In genomic region chr1:50023292-50024159, GRCh38 we compare ENCODE assay signal across 8 cellular contexts. TPM values are rescaled to one million over a fixed set of nuclear protein-coding genes. Genes with fewer than 3 reads are reported as not detected.
A peak's percentile ranks its signal among the peaks of the same experiment; 100 is the strongest.
DNase-seq lines count a peak whose midpoint lies in the region; ATAC-seq and TF ChIP-seq lines count a peak whose summit lies in the region.

Gene AGBL4 (minus strand): TSS chr1:50023954.

- CTCF ChIA-PET in CD4-positive, alpha-beta T cell (lab: Charles Lee): no interaction called here

- no peaks in the 10 kb centered on the region for H3K36me3 ChIP-seq in brain microvascular endothelial cell (replicated peaks)
- H3K36me3 ChIP-seq in skeletal muscle satellite cell (ENCODE audit: insufficient read depth, low read length): no peaks in the 10 kb centered on the region

- H3K27ac Mint-ChIP-seq in CD4-positive, alpha-beta T cell: no peak within 1 kb of the TSS

- peaks cover 4% of the 10 kb centered on the region for H3K4me1 Mint-ChIP-seq in CD4-positive, alpha-beta T cell (ENCODE audit: low read depth)

- DNase-seq in NCI-H2171 (lab: John Stamatoyannopoulos, UW) (peak; percentile 59), brain microvascular endothelial cell (no peak), iPS-NIHi7 (ENCODE audit: extremely low spot score) (peak; percentile 81), epidermal melanocyte (ENCODE audit: insufficient read length, low spot score) (no peak)
- DNase-seq in CD4-positive, alpha-beta T cell: no peak

- H3K4me3 ChIP-seq in brain microvascular endothelial cell (ENCODE audit: low read depth, low read length) (peak within 1 kb of the TSS; percentile 48), skeletal muscle satellite cell (ENCODE audit: low read length) (peak within 1 kb of the TSS; percentile 66)

- POLR2A ChIA-PET in CD4-positive, alpha-beta T cell (lab: Charles Lee): no interaction called here

- no peaks in the 10 kb centered on the region for H3K27me3 ChIP-seq in brain microvascular endothelial cell (replicated peaks)
- H3K27me3 ChIP-seq in skeletal muscle satellite cell (ENCODE audit: control insufficient read depth, insufficient read depth, low read length): no peaks in the 10 kb centered on the region
- H3K27me3 ChIP-seq in CD4-positive, alpha-beta T cell (ENCODE audit: control insufficient read depth, insufficient read depth, low read length): peaks cover 10% of the 10 kb centered on the region

- H3K36me3 Mint-ChIP-seq in CD4-positive, alpha-beta T cell (ENCODE audit: low read depth): no peaks in the 10 kb centered on the region

- no peak within 1 kb of the TSS for H3K27ac ChIP-seq in brain microvascular endothelial cell
- no peak within 1 kb of the TSS for H3K27ac ChIP-seq in CD4-positive, alpha-beta T cell (ENCODE audit: low read depth, low read length)

- no peak for TF ChIP-seq CTCF in brain microvascular endothelial cell (IDR thresholded peaks at IDR 0.05; ENCODE audit: low read depth, low read length, missing control alignments)
- TF ChIP-seq CTCF in CD4-positive, alpha-beta T cell (IDR thresholded peaks at IDR 0.05): no peak

- H3K27me3 Mint-ChIP-seq in CD4-positive, alpha-beta T cell: peaks cover 21% of the 10 kb centered on the region

- H3K4me1 ChIP-seq in skeletal muscle satellite cell (ENCODE audit: control insufficient read depth, insufficient read depth, low read length): no peaks in the 10 kb centered on the region

- peak within 1 kb of the TSS; percentile 79 for H3K4me2 ChIP-seq in skeletal muscle satellite cell (ENCODE audit: low read length)

- intact Hi-C loops in CD4-positive, alpha-beta T cell (cut with DNase I, micrococcal nuclease): no loop called here

- in situ Hi-C loops in brain microvascular endothelial cell (cut with HindIII; ENCODE audit: low pct_ligation_motif_present, low sequenced_read_pairs): no loop called here

- no peaks in the 10 kb centered on the region for H3K9me3 ChIP-seq in skeletal muscle satellite cell (replicated peaks; ENCODE audit: low read length)
- H3K9me3 ChIP-seq in CD4-positive, alpha-beta T cell (ENCODE audit: control insufficient read depth, low read length): no peaks in the 10 kb centered on the region

- peak within 1 kb of the TSS; percentile 30 for H3K9ac ChIP-seq in skeletal muscle satellite cell (ENCODE audit: low read depth, low read length)

- peak; percentile 69 for ATAC-seq in GM19438 (IDR thresholded peaks at IDR 0.05; ENCODE audit: low read depth, unreplicated experiment)
- ATAC-seq in HG03439 (IDR thresholded peaks at IDR 0.05; ENCODE audit: unreplicated experiment): no peak
- ATAC-seq in CD4-positive, alpha-beta T cell (ENCODE audit: poor library complexity): no peak

- H3K9me3 Mint-ChIP-seq in CD4-positive, alpha-beta T cell: no peaks in the 10 kb centered on the region

- H3K4me3 Mint-ChIP-seq in CD4-positive, alpha-beta T cell: no peak within 1 kb of the TSS

RNA-seq across cellular contexts. Expression of gene AGBL4, which starts in this region (rescaled TPM):
- not detected in 2 replicates for total RNA-seq in skeletal muscle satellite cell (2012; rRNA removed)
- under 1 TPM in 1 of 2 experiments, not detected in 1; 0.11 TPM for total RNA-seq in CD4-positive, alpha-beta T cell

Comparison
In these comparisons a context has a peak if more than half of its experiments do, and no peak if none do; other contexts are left out.
1. DNase-seq: peak in NCI-H2171 (single experiment) and iPS-NIHi7 (single experiment); none in brain microvascular endothelial cell (single experiment), CD4-positive, alpha-beta T cell (0 of 10) and epidermal melanocyte (single experiment).